In the genomic region with DNA sequence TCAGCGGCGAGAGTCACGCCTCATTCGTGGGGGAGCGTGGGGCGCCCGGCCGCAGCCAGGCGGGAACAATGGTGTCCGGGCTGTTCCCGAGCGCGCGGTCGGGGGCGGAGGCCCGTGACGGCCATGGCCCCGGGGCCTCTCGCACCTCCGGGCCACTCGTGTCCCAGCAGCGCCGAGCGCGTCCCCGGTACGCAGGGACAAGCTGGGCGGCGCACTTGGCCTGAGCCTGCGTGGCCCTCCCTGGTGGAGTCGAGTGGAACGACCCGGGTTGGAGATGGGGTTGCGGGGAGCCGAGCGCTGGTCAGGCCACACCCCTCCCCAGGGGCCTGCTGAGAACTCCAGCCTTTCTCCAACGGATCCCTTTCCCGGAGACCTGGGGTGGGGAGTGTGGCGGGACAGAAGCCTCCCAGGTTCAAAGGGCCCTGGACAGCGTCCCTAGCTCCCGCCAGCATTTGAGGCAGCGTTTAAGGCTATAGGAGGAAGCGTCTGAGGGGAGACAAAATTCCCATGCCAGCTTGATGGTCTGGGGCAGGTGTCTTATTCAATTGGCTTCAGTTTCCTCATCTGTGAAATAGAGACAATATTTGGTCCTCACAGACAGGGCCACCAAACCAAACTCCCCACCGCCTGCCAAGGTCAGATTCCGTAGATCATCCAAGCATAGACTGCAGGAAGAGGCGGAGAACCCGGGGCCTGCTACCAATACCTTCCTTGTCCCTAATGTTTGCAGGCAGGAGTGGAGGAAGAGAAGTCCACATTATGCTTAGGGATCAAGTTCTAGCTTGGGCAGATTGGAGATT, we compare ENCODE assay signal across 8 cellular contexts. TPM values are rescaled to one million over a fixed set of nuclear protein-coding genes. Genes with fewer than 3 reads are reported as not detected.
DNase-seq lines count a peak whose midpoint lies in the region; ATAC-seq and TF ChIP-seq lines count a peak whose summit lies in the region.

No MANE protein-coding gene starts in this region.

- H3K9me3 ChIP-seq in tibial nerve: no peaks in the 10 kb centered on the region

- CTCF ChIA-PET in activated CD4-positive, alpha-beta memory T cell treated with anti-CD3 and anti-CD28 coated beads for 36 hours (lab: Charles Lee): interaction anchor here (0.9 to 5.5 kb wide), 5 partner anchors 12 to 187 kb away, joined by 3 to 103 read pairs (median 3); no protein-coding TSS in a partner anchor

- peaks cover 45% of the 10 kb centered on the region for H3K4me1 Mint-ChIP-seq in activated CD4-positive, alpha-beta memory T cell treated with anti-CD3 and anti-CD28 coated beads for 36 hours (ENCODE audit: low read depth)

- POLR2A ChIA-PET in activated CD4-positive, alpha-beta memory T cell treated with anti-CD3 and anti-CD28 coated beads for 36 hours (lab: Charles Lee): interaction anchor here (1.4 kb wide), 1 partner anchor 101 kb away, joined by 4 read pairs; the partner anchor contains the start of gene ZNF407

- WGBS in tibial nerve, 2 donors: 5 to 8% methylated on average over 20 to 45 of the region's 48 CpGs

- H3K27me3 Mint-ChIP-seq in activated CD4-positive, alpha-beta memory T cell treated with anti-CD3 and anti-CD28 coated beads for 36 hours: no peaks in the 10 kb centered on the region

- H3K27ac ChIP-seq in tibial nerve: peak overlapping the region; percentile 83 to 94 (median 88)

- peak overlapping the region; percentile 63 to 100 (median 82) for H3K4me3 ChIP-seq in tibial nerve

- DNase-seq in activated T-cell treated with anti-CD3 and anti-CD28 coated beads for 48 hours (ENCODE audit: low read depth): peak; percentile 38
- DNase-seq in activated T-cell treated with anti-CD3 and anti-CD28 coated beads, Interleukin-2, amount 50 U/mL, for 1 hour: no peak
- peak; percentile 36 for DNase-seq in MV-4-11 (lab: John Stamatoyannopoulos, UW)
- DNase-seq in activated CD4-positive, alpha-beta memory T cell treated with anti-CD3 and anti-CD28 coated beads for 36 hours: peak; percentile 58
- DNase-seq in myocyte (ENCODE audit: low read depth): peak; percentile 72
- DNase-seq in tibial nerve (ENCODE audit: low spot score in 2 of 2): peak in 1 of 2 donors; percentile 13

- no peak for TF ChIP-seq EP300 in tibial nerve (IDR thresholded peaks at IDR 0.05)

- H3K4me3 Mint-ChIP-seq in activated CD4-positive, alpha-beta memory T cell treated with anti-CD3 and anti-CD28 coated beads for 36 hours: peak overlapping the region; percentile 95

- peak overlapping the region; percentile 100 for H3K27ac Mint-ChIP-seq in activated CD4-positive, alpha-beta memory T cell treated with anti-CD3 and anti-CD28 coated beads for 36 hours

- H3K36me3 Mint-ChIP-seq in activated CD4-positive, alpha-beta memory T cell treated with anti-CD3 and anti-CD28 coated beads for 36 hours: peaks cover 20% of the 10 kb centered on the region

- peak in 3 of 5 experiments; percentile 7 to 45 (median 43) for TF ChIP-seq CTCF in tibial nerve (IDR thresholded peaks at IDR 0.05)

- ATAC-seq in HG02610 (IDR thresholded peaks at IDR 0.05; ENCODE audit: unreplicated experiment): peak; percentile 15
- ATAC-seq in esophagus mucosa: peak; percentile 48

- H3K9me3 Mint-ChIP-seq in activated CD4-positive, alpha-beta memory T cell treated with anti-CD3 and anti-CD28 coated beads for 36 hours: no peaks in the 10 kb centered on the region

- no peaks in the 10 kb centered on the region for H3K27me3 ChIP-seq in tibial nerve

- peaks cover 0 to 12% (median 0%) of the 10 kb centered on the region in 3 donors for H3K36me3 ChIP-seq in tibial nerve

- TF ChIP-seq POLR2A in tibial nerve (IDR thresholded peaks at IDR 0.05): no peak

- intact Hi-C loops in activated CD4-positive, alpha-beta memory T cell treated with anti-CD3 and anti-CD28 coated beads for 36 hours (cut with micrococcal nuclease): loop anchor here (1.0 to 10.0 kb wide), 6 partner anchors 56 to 1998 kb away; partner anchors contain the start of genes ZNF407 and ZNF516

- peaks cover 0 to 32% (median 20%) of the 10 kb centered on the region in 4 donors for H3K4me1 ChIP-seq in tibial nerve

RNA-seq across cellular contexts. Expression of gene CNDP2, which starts 0.5 kb away (rescaled TPM):
- 100 to 1,000 TPM; 144 to 147 TPM for total RNA-seq in activated CD4-positive, alpha-beta memory T cell treated with anti-CD3 and anti-CD28 coated beads for 36 hours
- 185 TPM for total RNA-seq in esophagus mucosa
- total RNA-seq in myocyte: 58.0 and 66.5 TPM in 2 replicates
- 64.7 TPM for polyA plus RNA-seq in myocyte (2012)
- 10 to 100 TPM; 71.8 to 87.8 (median 81.5) TPM for total RNA-seq in tibial nerve

RNA-seq across cellular contexts. Expression of gene CNDP1, which starts 37.6 kb away (rescaled TPM):
- not detected for total RNA-seq in activated CD4-positive, alpha-beta memory T cell treated with anti-CD3 and anti-CD28 coated beads for 36 hours
- total RNA-seq in esophagus mucosa (not detected), myocyte (not detected in 2 replicates), tibial nerve (1 to 10 TPM in 1 of 4 donors, under 1 TPM in 1, not detected in 2; 0.22 to 1.0 TPM)
- not detected for polyA plus RNA-seq in myocyte (2012)

RNA-seq across cellular contexts. Expression of gene DIPK1C, which starts 39.6 kb away (rescaled TPM):
- total RNA-seq in activated CD4-positive, alpha-beta memory T cell treated with anti-CD3 and anti-CD28 coated beads for 36 hours: not detected
- not detected for total RNA-seq in esophagus mucosa
- not detected in 2 replicates for total RNA-seq in myocyte
- polyA plus RNA-seq in myocyte (2012): not detected
- total RNA-seq in tibial nerve: 1 to 10 TPM in 1 of 4 donors, under 1 TPM in 2, not detected in 1; 0.20 to 1.5 (median 0.44) TPM
